ENCODE assay signal across 1 cellular context in the genomic region with DNA sequence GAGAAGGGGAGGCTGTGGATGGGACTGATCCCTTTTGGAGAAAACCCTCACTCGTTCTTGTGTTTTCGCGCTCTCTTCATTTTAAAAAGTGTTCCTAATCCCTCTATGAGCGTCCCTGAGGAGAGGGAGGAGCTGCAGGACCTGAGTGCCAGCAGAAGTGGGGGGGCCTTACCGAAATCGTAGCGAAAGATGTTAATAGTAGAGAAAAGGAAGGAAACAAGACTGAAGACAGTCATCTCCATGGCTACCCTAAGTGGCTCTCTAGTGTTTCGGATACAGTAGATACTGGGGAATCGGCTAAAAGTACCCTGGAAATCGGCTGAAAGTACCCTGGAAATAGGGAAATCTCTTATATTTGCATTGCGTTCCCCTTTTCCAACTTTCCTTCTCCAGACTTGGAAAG.
TF ChIP-seq lines count a peak whose summit lies in the region.

No MANE protein-coding gene starts in this region.

TF ChIP-seq in IMR-90, 13 proteins besides CTCF, POLR2A, EP300 and RAD21 (continued from another document):
- TF ChIP-seq, protein P1, sequence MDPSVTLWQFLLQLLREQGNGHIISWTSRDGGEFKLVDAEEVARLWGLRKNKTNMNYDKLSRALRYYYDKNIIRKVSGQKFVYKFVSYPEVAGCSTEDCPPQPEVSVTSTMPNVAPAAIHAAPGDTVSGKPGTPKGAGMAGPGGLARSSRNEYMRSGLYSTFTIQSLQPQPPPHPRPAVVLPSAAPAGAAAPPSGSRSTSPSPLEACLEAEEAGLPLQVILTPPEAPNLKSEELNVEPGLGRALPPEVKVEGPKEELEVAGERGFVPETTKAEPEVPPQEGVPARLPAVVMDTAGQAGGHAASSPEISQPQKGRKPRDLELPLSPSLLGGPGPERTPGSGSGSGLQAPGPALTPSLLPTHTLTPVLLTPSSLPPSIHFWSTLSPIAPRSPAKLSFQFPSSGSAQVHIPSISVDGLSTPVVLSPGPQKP (IDR thresholded peaks at IDR 0.05; ENCODE audit: borderline replicate concordance, low read depth, low read length), result no peak
- no peak for TF ChIP-seq NFE2L2 (IDR thresholded peaks at IDR 0.05; ENCODE audit: low read depth, low read length)
- no peak for TF ChIP-seq MAZ (IDR thresholded peaks at IDR 0.05; ENCODE audit: borderline replicate concordance, low read depth, low read length)
- no peak for TF ChIP-seq BHLHE40 (IDR thresholded peaks at IDR 0.05; ENCODE audit: low read depth, low read length)
- no peak for TF ChIP-seq SMC3 (IDR thresholded peaks at IDR 0.05; ENCODE audit: low read depth, low read length)
